14 cellular contexts compared by ENCODE assay signal in the genomic region with DNA sequence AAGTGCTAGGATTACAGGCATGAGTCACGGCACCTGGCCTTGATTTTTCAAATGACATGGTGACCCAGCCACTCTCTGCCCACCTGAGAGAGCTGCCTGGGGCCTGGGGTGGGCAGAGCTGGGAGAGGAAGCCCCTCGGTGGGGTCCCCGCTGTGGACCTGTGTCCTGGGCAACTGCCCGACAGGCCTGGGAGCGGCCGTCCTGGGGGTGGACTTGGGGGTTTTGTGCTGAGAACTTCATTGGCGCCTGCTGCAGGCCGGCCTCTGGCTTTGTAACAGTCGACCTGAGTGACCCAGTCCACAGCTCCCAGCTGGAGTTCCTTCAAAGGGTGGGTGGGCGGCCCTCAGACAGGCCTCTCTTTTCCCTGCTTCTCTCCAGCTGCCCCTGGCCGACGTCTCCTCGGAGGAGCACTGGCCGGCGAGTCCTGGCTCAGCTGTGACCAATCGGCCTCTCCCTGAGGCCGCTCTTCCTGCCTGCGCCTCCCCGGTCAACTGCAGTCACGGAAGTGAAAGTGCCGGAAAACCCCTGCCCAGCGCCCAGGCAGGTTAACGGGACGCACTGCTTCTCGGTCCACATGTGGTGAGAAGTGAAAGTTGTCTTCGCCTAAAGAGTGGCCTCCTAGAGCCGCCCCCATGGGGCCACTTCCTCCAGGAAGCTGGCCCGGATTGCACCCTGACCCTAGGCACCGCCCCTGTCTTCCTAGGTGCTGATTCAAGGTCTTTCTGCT. TPM values are rescaled to one million over a fixed set of nuclear protein-coding genes. Genes with fewer than 3 reads are reported as not detected.
DNase-seq lines count a peak whose midpoint lies in the region; ATAC-seq, FAIRE-seq and TF ChIP-seq lines count a peak whose summit lies in the region.
"Had no signal": no experiment of that assay in that cellular context is flagged by ENCODE, and none has a peak within 500 bp of the region (broad histone marks: within the 10 kb centered on the region; RNA-seq: fewer than 3 reads in every experiment).

No MANE protein-coding gene starts in this region.

- ATAC-seq in GM19452 (IDR thresholded peaks at IDR 0.05; ENCODE audit: unreplicated experiment) (peak; percentile 27), HepG2 (no peak), foreskin keratinocyte (no peak)
- ATAC-seq: activated T-cell treated with anti-CD3 and anti-CD28 coated beads, Interleukin-2, amount 50 U/mL, for 4 hours had no signal

- 0 out of 2 replicates have a peak, but pooled peaks cover 1% of the 10 kb centered on the region for H4K20me1 ChIP-seq in HepG2 (ENCODE audit: insufficient read depth, low read length)

- H2AFZ ChIP-seq in HepG2 (ENCODE audit: low read length) = no peak overlapping the region

- H3K27me3 ChIP-seq in GM06990 (replicated peaks; ENCODE audit: control insufficient read depth, insufficient read depth, low read length) (no peaks in the 10 kb centered on the region), HepG2 (ENCODE audit: control insufficient read depth in 1 of 2, insufficient read depth in 2 of 2, low read length in 2 of 2) (peaks cover 65 to 100% of the 10 kb centered on the region in 2 experiments), foreskin keratinocyte (peaks cover 25% of the 10 kb centered on the region)

- FAIRE-seq in HepG2 (lab: Jason Lieb, UNC) = no peak

- TF ChIP-seq POLR2A in HepG2 (IDR thresholded peaks at IDR 0.05; ENCODE audit: insufficient read depth in 1 of 2, low read depth in 2 of 2, low read length in 2 of 2) = no peak

- H3K36me3 ChIP-seq in GM06990 (ENCODE audit: control insufficient read depth, insufficient read depth, low read length) = peaks cover 3% of the 10 kb centered on the region
- no peaks in the 10 kb centered on the region for H3K36me3 ChIP-seq in HepG2 (replicated peaks in 1 of 2; ENCODE audit: control insufficient read depth in 1 of 2, insufficient read depth in 2 of 2, low read length in 2 of 2)
- H3K36me3 ChIP-seq: WERI-Rb-1 had no signal

- H3K4me3 ChIP-seq in GM06990 (replicated peaks; ENCODE audit: low read depth, low read length) = peak overlapping the region; percentile 85
- no peak overlapping the region for H3K4me3 ChIP-seq in HepG2 (replicated peaks in 1 of 3; ENCODE audit: insufficient read depth in 1 of 3, low read depth in 2 of 3, low read length in 3 of 3)

- no peak for TF ChIP-seq EP300 in HepG2 (IDR thresholded peaks at IDR 0.05; ENCODE audit: low read depth in 2 of 2, low read length in 2 of 2)
- TF ChIP-seq EP300 in HepG2 (CRISPR knock-in tag; IDR thresholded peaks at IDR 0.05; ENCODE audit: borderline replicate concordance) = no peak

- intact Hi-C loops in HepG2 (cut with micrococcal nuclease; ENCODE audit: unreplicated experiment) = no loop called here

- H3K27ac ChIP-seq in HepG2 (ENCODE audit: extremely low read length, insufficient read depth, low read length) (no peak overlapping the region), foreskin keratinocyte (no peak overlapping the region)
- H3K27ac ChIP-seq: WERI-Rb-1 had no signal

- CTCF ChIA-PET in HepG2 (lab: Yijun Ruan, JAX; ENCODE audit: low intra/inter-chr PET ratio, low total read pairs) = no interaction called here

- TF ChIP-seq CTCF in GM06990 (IDR thresholded peaks at IDR 0.05; ENCODE audit: insufficient read depth, low read length, poor library complexity, severe bottlenecking) = no peak
- no peak for TF ChIP-seq CTCF in HepG2 (CRISPR knock-in tag; IDR thresholded peaks at IDR 0.05)
- TF ChIP-seq CTCF in foreskin keratinocyte (conservative IDR thresholded peaks at IDR 0.05) = no peak

- no peaks in the 10 kb centered on the region for H3K9me3 ChIP-seq in HepG2 (ENCODE audit: low read length)

- no TSS peak for BruUV-seq in HepG2 (replicated peaks; lab: Mats Ljungman, UMichigan)

- in situ Hi-C loops in HepG2 (cut with HindIII; ENCODE audit: extremely low pct_ligation_motif_present, low pct_unique_long_range_greater_than_20kb) = no loop called here

- no peaks in the 10 kb centered on the region for H3K79me2 ChIP-seq in HepG2 (ENCODE audit: insufficient read depth, low read length)

- 32% methylated on average over 21 of the region's 29 CpGs for WGBS in HepG2 (ENCODE audit: low lambda C conversion rate)

- POLR2A ChIA-PET in HepG2 (lab: Yijun Ruan, JAX) = no interaction called here

- H3K9ac ChIP-seq in HepG2 (ENCODE audit: insufficient read depth, low read depth, low read length) = no peak overlapping the region

- DNase-seq in GM06990 (ENCODE audit: extremely low read depth, insufficient read length) (peak; percentile 83), NAMALWA (ENCODE audit: low spot score) (peak; percentile 57), HepG2 (ENCODE audit: low spot score) (no peak), AG08395 (ENCODE audit: low spot score) (no peak), foreskin keratinocyte (no peak), NCI-H1694 treated with DMSO at 0.1 percent for 48 hours (lab: John Stamatoyannopoulos, UW) (no peak), NCI-H2029 (lab: John Stamatoyannopoulos, UW) (no peak)
- DNase-seq: activated T-cell treated with anti-CD3 and anti-CD28 coated beads, Interleukin-2, amount 50 U/mL, for 4 hours; erythroblast; KG1; SIG-M5; WERI-Rb-1 had no signal

- TF ChIP-seq RAD21 in HepG2 (CRISPR knock-in tag; IDR thresholded peaks at IDR 0.05) = no peak

- no peaks in the 10 kb centered on the region for H3K4me1 ChIP-seq in HepG2 (ENCODE audit: insufficient read depth, low read length)
- H3K4me1 ChIP-seq in foreskin keratinocyte = no peaks in the 10 kb centered on the region

- H3K4me2 ChIP-seq in HepG2 (ENCODE audit: low read depth, low read length) = peak overlapping the region; percentile 39; the same call in 1 of the 2 replicates

TF ChIP-seq in HepG2, 621 proteins besides CTCF, POLR2A, EP300 and RAD21:
- TF ChIP-seq ZFP36 (IDR thresholded peaks at IDR 0.05; ENCODE audit: borderline replicate concordance, low read depth, low read length, partially characterized antibody) (peak; percentile 81), EZH2 (conservative IDR thresholded peaks at IDR 0.05; ENCODE audit: low read depth, low read length) (peak; percentile 46; the same call in 1 of the 2 replicates), MTA1 (CRISPR knock-in tag; IDR thresholded peaks at IDR 0.05; ENCODE audit: borderline replicate concordance) (0 out of 2 replicates have a peak, but pooled peaks have one; percentile 38), ZNF33B (CRISPR knock-in tag; IDR thresholded peaks at IDR 0.05) (no peak), ZNF691 (CRISPR knock-in tag; IDR thresholded peaks at IDR 0.05; ENCODE audit: borderline replicate concordance, low read depth) (peak; percentile 83), FOXA1 (IDR thresholded peaks at IDR 0.05) (no peak), FOXA1 (CRISPR knock-in tag; IDR thresholded peaks at IDR 0.05) (no peak)

RNA-seq across cellular contexts. Expression of gene CBFA2T3, which starts 5.5 kb away (rescaled TPM):
- total RNA-seq in HepG2 (2016; rRNA removed; fragmentation: Illumina TruSeq; extraction: Trizol) = not detected in 2 replicates
- not detected in 2 replicates for total RNA-seq in HepG2 (2016; cell fraction: cytosol; rRNA removed; fragmentation: Illumina TruSeq; extraction: Trizol; ENCODE audit: low read depth)
- not detected in 2 replicates for total RNA-seq in HepG2 (2016; cell fraction: insoluble cytoplasmic fraction; rRNA removed; fragmentation: Illumina TruSeq; extraction: Trizol)
- not detected in 2 replicates for total RNA-seq in HepG2 (2016; cell fraction: membrane; rRNA removed; fragmentation: Illumina TruSeq; extraction: Trizol)
- total RNA-seq in HepG2 (2016; cell fraction: nucleus; rRNA removed; fragmentation: Illumina TruSeq; extraction: Trizol) = not detected in 2 replicates
- polyA plus RNA-seq in HepG2 (2011; rRNA removed) = 0.05 and 0.09 TPM in 2 replicates
- 0.04 TPM in 1 of 2 replicates, not detected in the other for polyA plus RNA-seq in HepG2 (2011; cell fraction: cytosol; rRNA removed)
- not detected in 2 replicates for polyA plus RNA-seq in HepG2 (2011; cell fraction: nucleus; rRNA removed)
- polyA plus RNA-seq in HepG2 (2012) = 0.07 TPM in 1 of 2 replicates, not detected in the other
- polyA plus RNA-seq in HepG2 (2016; cell fraction: cytosol; fragmentation: Illumina TruSeq; extraction: Trizol; ENCODE audit: low read depth) = not detected in 2 replicates
- polyA plus RNA-seq in HepG2 (2016; cell fraction: insoluble cytoplasmic fraction; fragmentation: Illumina TruSeq; extraction: Trizol; ENCODE audit: low read depth) = not detected in 2 replicates
- polyA plus RNA-seq in HepG2 (2016; cell fraction: membrane; fragmentation: Illumina TruSeq; extraction: Trizol; ENCODE audit: low read depth) = not detected in 2 replicates
- polyA plus RNA-seq in HepG2 (2016; cell fraction: nucleus; fragmentation: Illumina TruSeq; extraction: Trizol; ENCODE audit: insufficient read depth, low read depth) = 0.11 TPM in 1 of 2 replicates, not detected in the other
- 0.19 and 0.60 TPM in 2 replicates for polyA minus RNA-seq in HepG2 (2011; rRNA and poly(A)+ RNA removed; ENCODE audit: low replicate concordance)
- not detected in 2 replicates for polyA minus RNA-seq in HepG2 (2011; cell fraction: cytosol; rRNA and poly(A)+ RNA removed)
- polyA minus RNA-seq in HepG2 (2011; cell fraction: nucleus; rRNA and poly(A)+ RNA removed) = not detected in 2 replicates
- 0.18 and 0.20 TPM in 2 replicates for total RNA-seq in foreskin keratinocyte
- 0.09 and 0.18 TPM in 2 replicates for polyA plus RNA-seq in foreskin keratinocyte
- polyA plus RNA-seq: BJ had no signal

Comparison
In these comparisons a context has a peak if more than half of its experiments do, and no peak if none do; other contexts are left out.
1. DNase-seq: peak in GM06990 (single experiment) and NAMALWA (single experiment); none in HepG2 (single experiment), AG08395 (single experiment), foreskin keratinocyte (0 of 2), NCI-H1694 treated with DMSO at 0.1 percent for 48 hours (single experiment) and NCI-H2029 (single experiment).